ENCODE assay signal across 23 cellular contexts in genomic region chr15:25090073-25090733, GRCh38.
DNase-seq lines count a peak whose midpoint lies in the region; ATAC-seq and TF ChIP-seq lines count a peak whose summit lies in the region.
"Had no signal": no experiment of that assay in that cellular context is flagged by ENCODE, and none has a peak within 500 bp of the region (broad histone marks: within the 10 kb centered on the region; RNA-seq: fewer than 3 reads in every experiment).

No MANE protein-coding gene starts in this region.

- ATAC-seq in right cardiac atrium (no peak), HG03025 (IDR thresholded peaks at IDR 0.05; ENCODE audit: low FRiP score, unreplicated experiment) (no peak), HG03521 (IDR thresholded peaks at IDR 0.05; ENCODE audit: unreplicated experiment) (no peak)
- no peak for ATAC-seq in activated T-helper 17 cell treated with anti-CD3 and anti-CD28 coated beads, Interleukin-2, amount 50 U/mL, for 72 hours (replicated peaks)
- ATAC-seq: CD8-positive, alpha-beta T cell; GM12878 had no signal

- intact Hi-C loops in cardiac septum (cut with DNase I) (no loop called here), right cardiac atrium (cut with DNase I) (no loop called here), vagina (cut with DNase I) (no loop called here)

- peaks cover 0 to 94% of the 10 kb centered on the region in 2 donors for H3K36me3 ChIP-seq in vagina

- H3K9me3 ChIP-seq in right cardiac atrium (ENCODE audit: control insufficient read depth, low read length) (peaks cover 38% of the 10 kb centered on the region), vagina (peaks cover 36% of the 10 kb centered on the region)

- no peak overlapping the region for H3K4me3 Mint-ChIP-seq in activated T-helper 17 cell treated with anti-CD3 and anti-CD28 coated beads, Interleukin-2, amount 50 U/mL, for 72 hours
- H3K4me3 Mint-ChIP-seq: CD8-positive, alpha-beta T cell; HFFc6 had no signal

- DNase-seq in cardiac septum (ENCODE audit: low spot score) = peak; percentile 41
- DNase-seq in right cardiac atrium = no peak
- DNase-seq in ecto neural progenitor cell (ENCODE audit: low spot score) = peak; percentile 8
- DNase-seq in mucosa of gallbladder (ENCODE audit: low spot score) = peak; percentile 9
- peak; percentile 61 to 77 for DNase-seq in vagina (ENCODE audit: extremely low spot score in 2 of 2)
- DNase-seq: AML-193, C1 segment of cervical spinal cord, DND-41, H7, HFFc6, KG1, NCI-H1092 treated with DMSO at 0.1 percent for 48 hours, NCI-H1436 treated with DMSO at 0.1 percent for 48 hours, NCI-H1930, NCI-H2227 treated with DMSO at 0.1 percent for 48 hours, NCI-H510A had no signal

- H3K27ac Mint-ChIP-seq in activated T-helper 17 cell treated with anti-CD3 and anti-CD28 coated beads, Interleukin-2, amount 50 U/mL, for 72 hours = no peak overlapping the region
- H3K27ac Mint-ChIP-seq: CD8-positive, alpha-beta T cell; HFFc6 had no signal

- H3K4me3 ChIP-seq in right cardiac atrium (ENCODE audit: low read length) (no peak overlapping the region), vagina (no peak overlapping the region)
- H3K4me3 ChIP-seq: GM12878 had no signal

- 77% methylated on average over 8 of the region's 8 CpGs for WGBS in right cardiac atrium

- H3K9me3 Mint-ChIP-seq in activated T-helper 17 cell treated with anti-CD3 and anti-CD28 coated beads, Interleukin-2, amount 50 U/mL, for 72 hours = peaks cover 36% of the 10 kb centered on the region

- H3K36me3 Mint-ChIP-seq in activated T-helper 17 cell treated with anti-CD3 and anti-CD28 coated beads, Interleukin-2, amount 50 U/mL, for 72 hours (ENCODE audit: low read depth) = peaks cover 100% of the 10 kb centered on the region

- H3K27me3 Mint-ChIP-seq in activated T-helper 17 cell treated with anti-CD3 and anti-CD28 coated beads, Interleukin-2, amount 50 U/mL, for 72 hours = no peaks in the 10 kb centered on the region

- H3K4me1 ChIP-seq in right cardiac atrium (ENCODE audit: control insufficient read depth, insufficient read depth, low read length) (no peaks in the 10 kb centered on the region), vagina (no peaks in the 10 kb centered on the region)

- no peak overlapping the region for H3K27ac ChIP-seq in right cardiac atrium (ENCODE audit: low read length)
- H3K27ac ChIP-seq in vagina = no peak overlapping the region
- H3K27ac ChIP-seq: HL-60, RWPE1 had no signal

- no peak for TF ChIP-seq CTCF in vagina (IDR thresholded peaks at IDR 0.05)

- no peaks in the 10 kb centered on the region for H3K4me1 Mint-ChIP-seq in activated T-helper 17 cell treated with anti-CD3 and anti-CD28 coated beads, Interleukin-2, amount 50 U/mL, for 72 hours

- TF ChIP-seq POLR2A in vagina (IDR thresholded peaks at IDR 0.05) = no peak

- no peaks in the 10 kb centered on the region for H3K27me3 ChIP-seq in right cardiac atrium (ENCODE audit: control insufficient read depth, insufficient read depth)
- no peaks in the 10 kb centered on the region for H3K27me3 ChIP-seq in vagina

Comparison
In these comparisons a context has a peak if more than half of its experiments do, and no peak if none do; other contexts are left out.
1. DNase-seq: peak in cardiac septum (single experiment), ecto neural progenitor cell (single experiment), mucosa of gallbladder (single experiment) and vagina (2 of 2); none in right cardiac atrium (0 of 3).